ENCODE assay signal across 10 cellular contexts in genomic region chrX:17738737-17739535, GRCh38. TPM values are rescaled to one million over a fixed set of nuclear protein-coding genes. Genes with fewer than 3 reads are reported as not detected.
DNase-seq lines count a peak whose midpoint lies in the region; ATAC-seq and TF ChIP-seq lines count a peak whose summit lies in the region.
"Had no signal": no experiment of that assay in that cellular context is flagged by ENCODE, and none has a peak within 500 bp of the region (broad histone marks: within the 10 kb centered on the region; RNA-seq: fewer than 3 reads in every experiment).

No MANE protein-coding gene starts in this region.

- no peaks in the 10 kb centered on the region for H3K27me3 ChIP-seq in esophagus squamous epithelium

- TF ChIP-seq POLR2A in esophagus squamous epithelium (IDR thresholded peaks at IDR 0.05) = no peak

- 18 to 39% methylated on average over 6 of the region's 6 CpGs for WGBS in esophagus squamous epithelium, 2 donors

- peak overlapping the region; percentile 72 for H3K27ac ChIP-seq in SK-N-MC
- peak overlapping the region in 3 of 4 donors; percentile 92 to 94 (median 93) for H3K27ac ChIP-seq in esophagus squamous epithelium

- H3K4me3 ChIP-seq in SK-N-MC (peak overlapping the region; percentile 83), esophagus squamous epithelium (peak overlapping the region; percentile 42 to 65 (median 62)), retinal pigment epithelial cell (ENCODE audit: low read length) (peak overlapping the region; percentile 72)

- intact Hi-C loops in esophagus squamous epithelium (cut with DNase I) = no loop called here

- no peaks in the 10 kb centered on the region for H3K36me3 ChIP-seq in SK-N-MC (ENCODE audit: insufficient read depth, low read length)
- no peaks in the 10 kb centered on the region for H3K36me3 ChIP-seq in esophagus squamous epithelium

- no peak for ATAC-seq in GM19023 (IDR thresholded peaks at IDR 0.05; ENCODE audit: unreplicated experiment)
- no peak for ATAC-seq in HG03432 (IDR thresholded peaks at IDR 0.05; ENCODE audit: unreplicated experiment)
- ATAC-seq: esophagus mucosa had no signal

- H3K9me3 ChIP-seq in SK-N-MC (ENCODE audit: low read depth, low read length) (no peaks in the 10 kb centered on the region), esophagus squamous epithelium (no peaks in the 10 kb centered on the region)

- TF ChIP-seq CTCF in esophagus squamous epithelium (IDR thresholded peaks at IDR 0.05) (no peak), retinal pigment epithelial cell (conservative IDR thresholded peaks at IDR 0.05; ENCODE audit: low read depth, low read length) (no peak)

- H3K9ac ChIP-seq in SK-N-MC (ENCODE audit: insufficient read length) = peak overlapping the region; percentile 60

- H3K4me1 ChIP-seq in esophagus squamous epithelium = peaks cover 0 to 15% (median 0%) of the 10 kb centered on the region in 3 donors

- DNase-seq in GM03348 (ENCODE audit: low spot score) (peak; percentile 3), SK-N-MC (ENCODE audit: low read depth, low spot score) (peak; percentile 72), esophagus squamous epithelium (lab: John Stamatoyannopoulos, UW) (no peak), retinal pigment epithelial cell (ENCODE audit: low read depth) (no peak), NCI-H526 (lab: John Stamatoyannopoulos, UW) (no peak), DMS153 treated with DMSO at 0.1 percent for 48 hours (lab: John Stamatoyannopoulos, UW; ENCODE audit: unreplicated experiment) (no peak)
- DNase-seq: NCI-H226 had no signal

RNA-seq across cellular contexts. Expression of gene SCML1, which starts 1.6 kb away (rescaled TPM):
- total RNA-seq in esophagus squamous epithelium = 10 to 100 TPM in 2 of 4 donors, 1 to 10 TPM in 2; 2.6 to 11.8 (median 7.5) TPM

Comparison
In these comparisons a context has a peak if more than half of its experiments do, and no peak if none do; other contexts are left out.
1. DNase-seq: peak in GM03348 (single experiment) and SK-N-MC (single experiment); none in esophagus squamous epithelium (single experiment), retinal pigment epithelial cell (single experiment), NCI-H526 (0 of 2) and DMS153 treated with DMSO at 0.1 percent for 48 hours (single experiment).
2. Peak in every context shown above with its lines, with median percentiles within 50 percentile points of each other: H3K4me3 ChIP-seq.